ENCODE assay signal across 8 cellular contexts in the genomic region with DNA sequence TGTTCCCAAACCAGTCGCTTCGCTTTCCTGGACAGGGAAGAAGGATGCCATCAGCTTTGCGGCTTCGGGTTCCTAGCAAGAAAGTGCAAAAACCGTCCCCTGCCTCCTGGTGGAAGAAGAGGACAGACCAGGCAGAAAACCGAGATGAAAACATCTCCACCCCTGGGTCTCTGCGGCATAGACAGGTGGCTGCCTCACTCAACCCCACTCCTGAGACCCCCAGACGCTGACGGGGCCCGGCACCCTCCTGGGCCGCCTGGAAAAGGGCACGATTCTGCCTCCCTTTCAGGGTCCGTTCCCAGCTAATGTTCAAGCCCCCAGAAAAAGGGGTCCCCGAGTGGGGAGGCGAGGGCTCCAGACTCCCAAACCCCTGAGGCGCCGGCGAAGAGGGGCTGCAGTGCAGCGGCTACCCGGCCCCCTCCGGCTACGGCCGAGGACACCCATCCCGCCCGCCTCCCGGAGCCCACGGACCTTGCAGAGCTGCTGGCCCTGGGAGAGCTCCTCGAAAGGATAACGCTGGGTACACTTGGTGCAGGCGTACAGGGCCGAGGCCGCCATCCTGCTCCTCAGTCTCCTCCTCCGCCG. TPM values are rescaled to one million over a fixed set of nuclear protein-coding genes. Genes with fewer than 3 reads are reported as not detected.
A peak's percentile ranks its signal among the peaks of the same experiment; 100 is the strongest.
DNase-seq lines count a peak whose midpoint lies in the region; ATAC-seq and TF ChIP-seq lines count a peak whose summit lies in the region.

No MANE protein-coding gene starts in this region.

- no peak for DNase-seq in AG09319 (ENCODE audit: extremely low read depth, low read depth)
- DNase-seq in NCI-H1105 (lab: John Stamatoyannopoulos, UW) = peak; percentile 32
- peak; percentile 6 for DNase-seq in activated T-helper 1 cell treated with Interleukin-2 at 50 U/mL for 16 hours (ENCODE audit: low read depth)
- DNase-seq in foreskin fibroblast = peak; percentile 30 to 67
- DNase-seq in osteoblast (ENCODE audit: insufficient read length, low spot score, missing footprints) = peak; percentile 95

- ATAC-seq in HG02763 (IDR thresholded peaks at IDR 0.05; ENCODE audit: unreplicated experiment) = no peak
- no peak for ATAC-seq in HG03045 (IDR thresholded peaks at IDR 0.05; ENCODE audit: unreplicated experiment)

- TF ChIP-seq CTCF in AG09319 (IDR thresholded peaks at IDR 0.05; ENCODE audit: low read depth, low read length) (peak; percentile 41), GM12875 (IDR thresholded peaks at IDR 0.05; ENCODE audit: borderline replicate concordance, insufficient read depth, low read depth, low read length) (peak; percentile 21; the same call in 1 of the 2 replicates), foreskin fibroblast (IDR thresholded peaks at IDR 0.05; ENCODE audit: low read depth, low read length) (peak; percentile 40), osteoblast (IDR thresholded peaks at IDR 0.05; ENCODE audit: extremely low read depth, low read depth, low read length) (peak; percentile 41)

- peaks cover 22% of the 10 kb centered on the region for H3K36me3 ChIP-seq in osteoblast (ENCODE audit: insufficient read depth, low read length)

- H3K4me1 ChIP-seq in osteoblast (ENCODE audit: insufficient read depth, low read length) = peaks cover 15% of the 10 kb centered on the region

- peaks cover 45% of the 10 kb centered on the region for H3K79me2 ChIP-seq in osteoblast (ENCODE audit: insufficient read depth, low read length)

- H3K27ac ChIP-seq in osteoblast (ENCODE audit: low read depth, low read length) = peak overlapping the region; percentile 98

- H2AFZ ChIP-seq in osteoblast (ENCODE audit: low read length) = peak overlapping the region; percentile 58

- peak overlapping the region; percentile 78 for H3K4me3 ChIP-seq in GM12875 (ENCODE audit: low read depth, low read length)
- peak overlapping the region; percentile 92 to 99 for H3K4me3 ChIP-seq in foreskin fibroblast (ENCODE audit: low read depth in 1 of 2, low read length in 2 of 2)
- H3K4me3 ChIP-seq in osteoblast (ENCODE audit: insufficient read depth, low read length) = peak overlapping the region; percentile 94

- no peaks in the 10 kb centered on the region for H3K27me3 ChIP-seq in osteoblast (ENCODE audit: insufficient read depth, low read length)

- peak overlapping the region; percentile 100 for H3K4me2 ChIP-seq in osteoblast (ENCODE audit: insufficient read depth, low read length)

- H4K20me1 ChIP-seq in osteoblast (ENCODE audit: insufficient read depth, low read length) = no peaks in the 10 kb centered on the region

- H3K9me3 ChIP-seq in osteoblast (ENCODE audit: low read depth, low read length) = no peaks in the 10 kb centered on the region

RNA-seq across cellular contexts. Expression of a gene that starts 0.6 kb away (rescaled TPM):
- total RNA-seq in osteoblast = 26.8 and 37.1 TPM in 2 replicates

RNA-seq across cellular contexts. Expression of a gene that starts 1.3 kb away (rescaled TPM):
- total RNA-seq in osteoblast = 42.7 and 51.9 TPM in 2 replicates
